In the genomic region with DNA sequence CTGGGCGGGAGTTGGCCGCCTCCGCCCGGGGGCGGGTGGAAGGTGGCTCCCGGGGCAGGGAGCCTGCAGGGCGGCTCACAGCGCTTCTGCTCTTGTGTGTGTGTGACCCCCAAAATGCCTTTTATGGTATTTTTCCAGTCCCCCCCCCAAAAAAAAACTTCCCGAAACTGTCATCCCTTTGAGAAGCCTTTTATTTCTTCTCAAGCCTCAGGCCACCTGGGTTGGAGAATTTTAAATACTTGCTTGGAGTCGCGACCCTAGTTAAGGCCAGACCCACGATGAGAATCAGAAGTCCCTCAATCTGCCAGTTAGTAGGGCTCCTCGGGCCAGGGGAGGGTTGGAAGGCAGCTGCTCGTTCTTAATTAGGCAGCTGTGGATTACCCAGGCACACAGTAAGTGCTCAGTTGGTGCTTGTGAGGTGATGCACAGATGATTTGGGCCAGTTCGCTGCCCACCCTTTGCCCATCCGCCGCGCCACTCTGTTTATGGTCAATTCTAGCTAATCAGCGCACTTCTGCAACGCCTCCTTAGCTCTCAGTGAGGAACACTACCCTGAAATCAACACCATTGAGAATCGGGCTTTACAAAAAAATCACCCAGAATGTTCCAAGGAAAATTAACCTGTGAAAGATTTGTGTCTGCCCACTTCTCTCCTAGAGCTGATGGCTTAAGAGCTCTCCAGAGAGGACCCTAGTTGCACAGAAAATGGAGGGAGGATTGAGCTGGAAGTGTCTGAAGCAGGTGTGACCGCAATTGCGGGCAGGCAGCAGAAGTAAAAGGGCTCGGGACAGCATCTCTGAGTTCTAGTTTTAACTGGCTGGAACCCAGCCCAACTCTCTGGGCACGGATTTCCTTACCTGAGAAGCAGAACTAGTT, we compare ENCODE assay signal across 8 cellular contexts. TPM values are rescaled to one million over a fixed set of nuclear protein-coding genes. Genes with fewer than 3 reads are reported as not detected.
DNase-seq lines count a peak whose midpoint lies in the region; ATAC-seq and TF ChIP-seq lines count a peak whose summit lies in the region.

No MANE protein-coding gene starts in this region.

- H3K27me3 Mint-ChIP-seq in CD4-positive, alpha-beta T cell, result peaks cover 58% of the 10 kb centered on the region
- H3K27me3 Mint-ChIP-seq in T-cell, result peaks cover 35 to 50% of the 10 kb centered on the region in 2 donors

- no peak overlapping the region for H3K27ac Mint-ChIP-seq in CD4-positive, alpha-beta T cell
- H3K27ac Mint-ChIP-seq in T-cell, result no peak overlapping the region

- peak overlapping the region; percentile 77 for H2AFZ ChIP-seq in GM23248

- CTCF ChIA-PET in CD4-positive, alpha-beta T cell (lab: Charles Lee), result no interaction called here
- CTCF ChIA-PET in T-cell (lab: Charles Lee), result interaction anchor here in 1 of 2 donors (1.0 kb wide), 1 partner anchor 311 kb away, joined by 3 read pairs; no protein-coding TSS in a partner anchor

- in situ Hi-C loops in GM23248 (cut with MboI), result no loop called here

- peak overlapping the region; percentile 88 for H3K4me3 Mint-ChIP-seq in CD4-positive, alpha-beta T cell
- H3K4me3 Mint-ChIP-seq in T-cell, result peak overlapping the region; percentile 67 to 78 (median 76)

- H3K27me3 ChIP-seq in CD4-positive, alpha-beta T cell (ENCODE audit: control insufficient read depth, insufficient read depth, low read length), result peaks cover 50% of the 10 kb centered on the region
- H3K27me3 ChIP-seq in GM23248 (replicated peaks; ENCODE audit: insufficient read depth) (no peaks in the 10 kb centered on the region), foreskin keratinocyte (no peaks in the 10 kb centered on the region)

- H3K4me1 Mint-ChIP-seq in CD4-positive, alpha-beta T cell (ENCODE audit: low read depth), result peaks cover 22% of the 10 kb centered on the region
- peaks cover 6 to 20% (median 16%) of the 10 kb centered on the region in 3 donors for H3K4me1 Mint-ChIP-seq in T-cell

- H4K20me1 ChIP-seq in GM23248 (ENCODE audit: insufficient read depth), result no peaks in the 10 kb centered on the region

- intact Hi-C loops in CD4-positive, alpha-beta T cell (cut with DNase I, micrococcal nuclease), result no loop called here

- no peak overlapping the region for H3K27ac ChIP-seq in CD4-positive, alpha-beta T cell (ENCODE audit: low read depth, low read length)
- H3K27ac ChIP-seq in GM23248, result no peak overlapping the region
- H3K27ac ChIP-seq in foreskin keratinocyte, result peak overlapping the region; percentile 78

- H3K36me3 Mint-ChIP-seq in CD4-positive, alpha-beta T cell (ENCODE audit: low read depth), result no peaks in the 10 kb centered on the region
- no peaks in the 10 kb centered on the region for H3K36me3 Mint-ChIP-seq in T-cell

- H3K36me3 ChIP-seq in GM23248 (ENCODE audit: low read depth), result no peaks in the 10 kb centered on the region

- H3K9me3 ChIP-seq in CD4-positive, alpha-beta T cell (ENCODE audit: control insufficient read depth, low read length), result no peaks in the 10 kb centered on the region
- no peaks in the 10 kb centered on the region for H3K9me3 ChIP-seq in GM23248 (ENCODE audit: low read depth)

- TF ChIP-seq CTCF in CD4-positive, alpha-beta T cell (IDR thresholded peaks at IDR 0.05), result no peak
- TF ChIP-seq CTCF in foreskin keratinocyte (conservative IDR thresholded peaks at IDR 0.05) (no peak), retinal pigment epithelial cell (conservative IDR thresholded peaks at IDR 0.05; ENCODE audit: low read depth, low read length) (no peak)

- H3K4me3 ChIP-seq in GM23248 (peak overlapping the region; percentile 83), retinal pigment epithelial cell (ENCODE audit: low read length) (peak overlapping the region; percentile 66)

- H3K9me3 Mint-ChIP-seq in CD4-positive, alpha-beta T cell, result no peaks in the 10 kb centered on the region
- no peaks in the 10 kb centered on the region for H3K9me3 Mint-ChIP-seq in T-cell

- peaks cover 15% of the 10 kb centered on the region for H3K4me1 ChIP-seq in GM23248 (ENCODE audit: insufficient read depth)
- H3K4me1 ChIP-seq in foreskin keratinocyte, result peaks cover 3% of the 10 kb centered on the region

- DNase-seq in CD4-positive, alpha-beta T cell, result no peak
- peak; percentile 48 for DNase-seq in GM23248
- DNase-seq in T-cell, result no peak
- DNase-seq in foreskin keratinocyte, result peak in 1 of 2 donors; percentile 23
- DNase-seq in retinal pigment epithelial cell (ENCODE audit: low read depth), result no peak
- no peak for DNase-seq in NCI-H446 treated with DMSO at 0.1 percent for 48 hours (lab: John Stamatoyannopoulos, UW)
- DNase-seq in stimulated activated naive CD4-positive, alpha-beta T cell (lab: John Stamatoyannopoulos, UW), result no peak

- H3F3A ChIP-seq in GM23248 (ENCODE audit: insufficient read depth), result peaks cover 12% of the 10 kb centered on the region

- WGBS in GM23248 (ENCODE audit: low coverage in 1 of 2, low lambda C conversion rate in 2 of 2, missing lambda C conversion rate in 2 of 2), 2 experiments, result 11 to 24% methylated on average over 19 to 25 of the region's 25 CpGs

- peak overlapping the region; percentile 74 for H3K4me2 ChIP-seq in GM23248 (ENCODE audit: unreplicated experiment)

- H3K9ac ChIP-seq in GM23248, result peak overlapping the region; percentile 73

- no peaks in the 10 kb centered on the region for H3K9me2 ChIP-seq in GM23248 (ENCODE audit: insufficient read depth)

- peak; percentile 18 for ATAC-seq in CD4-positive, alpha-beta T cell (ENCODE audit: poor library complexity)
- peak in 3 of 4 experiments; percentile 33 to 38 (median 38) for ATAC-seq in T-cell (replicated peaks in 1 of 4)
- peak; percentile 5 for ATAC-seq in foreskin keratinocyte
- ATAC-seq in GM21786 (IDR thresholded peaks at IDR 0.05; ENCODE audit: unreplicated experiment), result no peak

- H3K79me2 ChIP-seq in GM23248 (ENCODE audit: insufficient read depth), result peaks cover 32% of the 10 kb centered on the region

- POLR2A ChIA-PET in CD4-positive, alpha-beta T cell (lab: Charles Lee), result interaction anchor here (0.6 kb wide), 1 partner anchor 152 kb away, joined by 4 read pairs; no protein-coding TSS in a partner anchor
- POLR2A ChIA-PET in T-cell (lab: Charles Lee), result interaction anchor here in 1 of 2 donors (1.0 kb wide), 1 partner anchor 236 kb away, joined by 3 read pairs; a partner anchor contains a TSS

RNA-seq across cellular contexts. Expression of a gene that starts 0.6 kb away (rescaled TPM):
- under 1 TPM; 0.14 to 0.25 TPM for total RNA-seq in CD4-positive, alpha-beta T cell
- total RNA-seq in GM23248 (2014; rRNA removed; shearing (Covaris generic)), result 37.6 and 39.8 TPM in 2 replicates
- 12.5 TPM in 2 replicates for polyA plus RNA-seq in GM23248 (2016; fragmentation: Nextera tagmentation; extraction: Ambion mirVana)
- total RNA-seq in T-cell, result 1 to 10 TPM in 4 of 5 donors, under 1 TPM in 1; 0.72 to 2.0 (median 1.3) TPM
- 16.9 and 18.5 TPM in 2 replicates for total RNA-seq in foreskin keratinocyte
- 8.7 and 9.2 TPM in 2 replicates for polyA plus RNA-seq in foreskin keratinocyte
